ENCODE assay signal across 8 cellular contexts in genomic region chr7:44460325-44460724, GRCh38. TPM values are rescaled to one million over a fixed set of nuclear protein-coding genes. Genes with fewer than 3 reads are reported as not detected.
DNase-seq lines count a peak whose midpoint lies in the region; ATAC-seq and TF ChIP-seq lines count a peak whose summit lies in the region.

No MANE protein-coding gene starts in this region.

- H3K27me3 ChIP-seq in GM23248 (replicated peaks; ENCODE audit: insufficient read depth) (no peaks in the 10 kb centered on the region), H9 (ENCODE audit: insufficient read depth, low read length) (no peaks in the 10 kb centered on the region)

- H2BK15ac ChIP-seq in H9 (ENCODE audit: low read depth, low read length): no peak overlapping the region

- peaks cover 3 to 16% (median 6%) of the 10 kb centered on the region in 3 experiments; a peak in 4 of 7 replicates for H3K36me3 Mint-ChIP-seq in H9 (ENCODE audit: insufficient read depth in 1 of 3, low read depth in 3 of 3)

- H3K9me3 ChIP-seq in GM23248 (ENCODE audit: low read depth) (no peaks in the 10 kb centered on the region), H9 (ENCODE audit: control insufficient read depth, low read depth, low read length) (no peaks in the 10 kb centered on the region)

- no peak overlapping the region for H2AFZ ChIP-seq in GM23248
- H2AFZ ChIP-seq in H9 (ENCODE audit: low read length): no peak overlapping the region

- no peak overlapping the region for H2BK5ac ChIP-seq in H9 (ENCODE audit: insufficient read length, low read length)

- no peaks in the 10 kb centered on the region for H3K23me2 ChIP-seq in H9 (ENCODE audit: insufficient read length, low read depth, low read length, poor library complexity, severe bottlenecking)

- no peak overlapping the region for H3K9ac ChIP-seq in GM23248
- H3K9ac ChIP-seq in H9 (ENCODE audit: extremely low read depth, insufficient read length, low read length): no peak overlapping the region

- H4K20me1 ChIP-seq in GM23248 (ENCODE audit: insufficient read depth): no peaks in the 10 kb centered on the region
- H4K20me1 ChIP-seq in H9 (ENCODE audit: control insufficient read depth, insufficient read depth, insufficient read length): no peaks in the 10 kb centered on the region

- no peaks in the 10 kb centered on the region for H3K9me2 ChIP-seq in GM23248 (ENCODE audit: insufficient read depth)

- H4K5ac ChIP-seq in H9 (ENCODE audit: insufficient read length, low read depth, low read length): no peak overlapping the region

- H3K27ac Mint-ChIP-seq in H9: no peak overlapping the region

- H3K18ac ChIP-seq in H9 (ENCODE audit: insufficient read length, low read depth, low read length): no peak overlapping the region

- 82% methylated on average over 3 of the region's 3 CpGs for WGBS in GM23248 (ENCODE audit: low coverage in 1 of 2, low lambda C conversion rate in 2 of 2, missing lambda C conversion rate in 2 of 2), 2 experiments
- 100% methylated on average over 1 of the region's 3 CpGs for WGBS in H9 (ENCODE audit: extremely low coverage, insufficient read length, low lambda C conversion rate)

- no peak overlapping the region for H3K23ac ChIP-seq in H9 (ENCODE audit: insufficient read length, low read depth, low read length)

- no peak overlapping the region for H2BK20ac ChIP-seq in H9 (ENCODE audit: low read depth, low read length, poor library complexity, severe bottlenecking)

- no peak overlapping the region for H4K8ac ChIP-seq in H9 (replicated peaks; ENCODE audit: insufficient read length, low read depth, low read length)

- H3K36me3 ChIP-seq in GM23248 (ENCODE audit: low read depth): no peaks in the 10 kb centered on the region

- in situ Hi-C loops in GM23248 (cut with MboI): no loop called here

- peaks cover 11% of the 10 kb centered on the region for H3K4me1 ChIP-seq in GM23248 (ENCODE audit: insufficient read depth)
- no peaks in the 10 kb centered on the region for H3K4me1 ChIP-seq in H9 (ENCODE audit: insufficient read depth, low read length)

- no peaks in the 10 kb centered on the region for H3K9me3 Mint-ChIP-seq in H9

- H2BK120ac ChIP-seq in H9 (ENCODE audit: low read depth, low read length, poor library complexity, severe bottlenecking): no peak overlapping the region

- H3K56ac ChIP-seq in H9 (ENCODE audit: insufficient read length, low read depth, low read length): no peak overlapping the region

- no peak overlapping the region for H2BK12ac ChIP-seq in H9 (ENCODE audit: insufficient read length, low read depth, low read length)

- H3T11ph ChIP-seq in H9 (ENCODE audit: low read length): no peak overlapping the region

- no peak overlapping the region for H3K27ac ChIP-seq in GM23248
- no peak overlapping the region for H3K27ac ChIP-seq in H9 (ENCODE audit: insufficient read length, low read depth, low read length)

- H3K4me2 ChIP-seq in GM23248 (ENCODE audit: unreplicated experiment) (no peak overlapping the region), H9 (ENCODE audit: insufficient read depth, insufficient read length, low read length) (no peak overlapping the region)

- no peaks in the 10 kb centered on the region; the same call in 1 of the 2 replicates for H3K27me3 Mint-ChIP-seq in H9 (ENCODE audit: low read depth)

- no peak overlapping the region for H3K14ac ChIP-seq in H9 (ENCODE audit: insufficient read depth, low read length)

- H3K4me1 Mint-ChIP-seq in H9: peaks cover 0 to 7% of the 10 kb centered on the region in 2 experiments; a peak in 2 of 4 replicates

- H4K91ac ChIP-seq in H9 (ENCODE audit: insufficient read length, low read depth, low read length): no peak overlapping the region

- no peak for TF ChIP-seq CTCF in H9 (conservative IDR thresholded peaks at IDR 0.05)

- no peak overlapping the region for H3K4me3 ChIP-seq in GM23248

- H3K79me2 ChIP-seq in GM23248 (ENCODE audit: insufficient read depth): peaks cover 98% of the 10 kb centered on the region
- H3K79me2 ChIP-seq in H9 (ENCODE audit: insufficient read depth, low read length): peaks cover 7% of the 10 kb centered on the region

- peak; percentile 98 for ATAC-seq in GM19468 (IDR thresholded peaks at IDR 0.05; ENCODE audit: extremely low read depth, unreplicated experiment)
- peak; percentile 84 for ATAC-seq in HG03520 (IDR thresholded peaks at IDR 0.05; ENCODE audit: unreplicated experiment)

- H3K4me3 Mint-ChIP-seq in H9: no peak overlapping the region

- peaks cover 4% of the 10 kb centered on the region for H3K79me1 ChIP-seq in H9 (ENCODE audit: insufficient read depth, low read depth, low read length, poor library complexity, severe bottlenecking)

- DNase-seq in Daoy (ENCODE audit: low read depth): peak; percentile 67
- DNase-seq in activated CD8-positive, alpha-beta memory T cell treated with anti-CD3 and anti-CD28 coated beads, Interleukin-2, amount 50 U/mL, for 24 hours (ENCODE audit: extremely low read depth): peak; percentile 29
- peak; percentile 54 for DNase-seq in stimulated activated CD8-positive, alpha-beta memory T cell treated with anti-CD3 and anti-CD28 coated beads, Interleukin-4, amount 100 ng/mL, for 48 hours
- DNase-seq in GM23248: no peak
- DNase-seq in H9: no peak
- no peak for DNase-seq in NCI-H146 (lab: John Stamatoyannopoulos, UW)

- no peak overlapping the region for H2AK5ac ChIP-seq in H9 (ENCODE audit: insufficient read length, low read length)

- no peaks in the 10 kb centered on the region for H3F3A ChIP-seq in GM23248 (ENCODE audit: insufficient read depth)

- H3K4ac ChIP-seq in H9 (ENCODE audit: low read depth, low read length): no peak overlapping the region

RNA-seq across cellular contexts. Expression of gene NUDCD3, which starts 30.1 kb away (rescaled TPM):
- 75.3 and 95.7 TPM in 2 replicates for total RNA-seq in Daoy (2014; rRNA removed; shearing (Covaris generic))
- 49.2 and 56.7 TPM in 2 replicates for total RNA-seq in GM23248 (2014; rRNA removed; shearing (Covaris generic))
- polyA plus RNA-seq in GM23248 (2016; fragmentation: Nextera tagmentation; extraction: Ambion mirVana): 79.1 and 82.4 TPM in 2 replicates
- 71.9 and 85.9 TPM in 2 replicates for total RNA-seq in H9 (2021)

Comparison
In these comparisons a context has a peak if more than half of its experiments do, and no peak if none do; other contexts are left out.
1. DNase-seq: peak in Daoy (single experiment), activated CD8-positive, alpha-beta memory T cell treated with anti-CD3 and anti-CD28 coated beads, Interleukin-2, amount 50 U/mL, for 24 hours (single experiment) and stimulated activated CD8-positive, alpha-beta memory T cell treated with anti-CD3 and anti-CD28 coated beads, Interleukin-4, amount 100 ng/mL, for 48 hours (single experiment); none in GM23248 (single experiment), H9 (single experiment) and NCI-H146 (single experiment).